ENCODE assay signal across 1 cellular context in the genomic region with DNA sequence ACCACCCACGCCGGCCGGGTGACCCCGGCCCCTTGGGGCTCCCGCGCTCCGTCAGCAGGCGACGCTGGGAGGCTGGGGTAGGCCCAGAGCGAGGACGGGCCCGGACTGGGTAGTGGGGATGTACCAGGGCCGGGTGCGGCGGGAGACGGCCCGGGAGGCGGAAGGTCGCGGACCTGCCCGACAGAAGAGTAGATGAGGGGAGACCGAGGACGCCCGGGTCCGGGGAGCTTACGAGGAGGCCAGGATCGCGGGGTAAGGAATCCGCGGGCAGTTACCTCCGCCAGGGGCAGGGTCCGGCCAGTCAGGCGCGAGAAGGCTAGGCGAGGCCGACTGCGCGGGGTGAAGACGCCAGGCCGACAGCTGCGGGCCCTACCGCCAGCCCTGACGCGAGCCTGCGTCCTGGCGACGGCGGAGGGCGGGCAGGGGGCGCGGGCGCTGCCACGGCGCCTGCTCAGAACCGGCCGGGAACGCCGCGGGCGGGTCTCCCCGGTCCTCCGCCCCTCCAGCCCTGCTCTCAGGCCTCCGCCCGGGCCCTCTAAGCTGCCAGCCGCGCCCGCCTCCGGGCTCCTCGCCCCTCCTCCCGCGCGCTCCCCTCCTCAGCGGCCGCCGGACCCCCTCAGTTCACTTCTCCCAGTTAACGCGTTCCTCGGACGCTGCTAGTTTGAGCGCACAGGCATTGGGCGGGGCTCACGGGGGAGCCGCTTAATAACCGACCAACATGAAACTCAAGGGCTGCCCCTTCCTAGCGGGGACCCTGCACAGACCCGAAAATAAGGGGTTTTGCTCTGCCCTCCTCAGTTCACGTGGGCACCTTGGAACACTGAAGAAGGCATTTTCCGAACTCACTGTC.
A peak's percentile ranks its signal among the peaks of the same experiment; 100 is the strongest.
TF ChIP-seq lines count a peak whose summit lies in the region.

Gene CPLANE1, minus strand, starts transcription at position 407 of the 850 bp plus-strand sequence. CDS start 1,678 bp downstream, outside the sequence.

TF ChIP-seq in HepG2, 621 proteins besides CTCF, POLR2A, EP300 and RAD21 (continued from another document and continues in another):
- TF ChIP-seq, protein P1, sequence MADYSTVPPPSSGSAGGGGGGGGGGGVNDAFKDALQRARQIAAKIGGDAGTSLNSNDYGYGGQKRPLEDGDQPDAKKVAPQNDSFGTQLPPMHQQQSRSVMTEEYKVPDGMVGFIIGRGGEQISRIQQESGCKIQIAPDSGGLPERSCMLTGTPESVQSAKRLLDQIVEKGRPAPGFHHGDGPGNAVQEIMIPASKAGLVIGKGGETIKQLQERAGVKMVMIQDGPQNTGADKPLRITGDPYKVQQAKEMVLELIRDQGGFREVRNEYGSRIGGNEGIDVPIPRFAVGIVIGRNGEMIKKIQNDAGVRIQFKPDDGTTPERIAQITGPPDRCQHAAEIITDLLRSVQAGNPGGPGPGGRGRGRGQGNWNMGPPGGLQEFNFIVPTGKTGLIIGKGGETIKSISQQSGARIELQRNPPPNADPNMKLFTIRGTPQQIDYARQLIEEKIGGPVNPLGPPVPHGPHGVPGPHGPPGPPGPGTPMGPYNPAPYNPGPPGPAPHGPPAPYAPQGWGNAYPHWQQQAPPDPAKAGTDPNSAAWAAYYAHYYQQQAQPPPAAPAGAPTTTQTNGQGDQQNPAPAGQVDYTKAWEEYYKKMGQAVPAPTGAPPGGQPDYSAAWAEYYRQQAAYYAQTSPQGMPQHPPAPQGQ (CRISPR knock-in tag; IDR thresholded peaks at IDR 0.05; ENCODE audit: borderline replicate concordance) = no peak
- TF ChIP-seq ATF7-NPFF (CRISPR knock-in tag; IDR thresholded peaks at IDR 0.05; ENCODE audit: low read depth) = peak; percentile 87
- TF ChIP-seq EEA1 (CRISPR knock-in tag; IDR thresholded peaks at IDR 0.05; ENCODE audit: borderline replicate concordance) = no peak
- TF ChIP-seq, protein P2, sequence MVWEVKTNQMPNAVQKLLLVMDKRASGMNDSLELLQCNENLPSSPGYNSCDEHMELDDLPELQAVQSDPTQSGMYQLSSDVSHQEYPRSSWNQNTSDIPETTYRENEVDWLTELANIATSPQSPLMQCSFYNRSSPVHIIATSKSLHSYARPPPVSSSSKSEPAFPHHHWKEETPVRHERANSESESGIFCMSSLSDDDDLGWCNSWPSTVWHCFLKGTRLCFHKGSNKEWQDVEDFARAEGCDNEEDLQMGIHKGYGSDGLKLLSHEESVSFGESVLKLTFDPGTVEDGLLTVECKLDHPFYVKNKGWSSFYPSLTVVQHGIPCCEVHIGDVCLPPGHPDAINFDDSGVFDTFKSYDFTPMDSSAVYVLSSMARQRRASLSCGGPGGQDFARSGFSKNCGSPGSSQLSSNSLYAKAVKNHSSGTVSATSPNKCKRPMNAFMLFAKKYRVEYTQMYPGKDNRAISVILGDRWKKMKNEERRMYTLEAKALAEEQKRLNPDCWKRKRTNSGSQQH (CRISPR knock-in tag; IDR thresholded peaks at IDR 0.05; ENCODE audit: low read depth) = no peak
- TF ChIP-seq KDM4B (CRISPR knock-in tag; IDR thresholded peaks at IDR 0.05) = no peak
- TF ChIP-seq SOX6 (IDR thresholded peaks at IDR 0.05) = no peak
- TF ChIP-seq SOX6 (CRISPR knock-in tag; IDR thresholded peaks at IDR 0.05) = no peak
- TF ChIP-seq, protein P3, sequence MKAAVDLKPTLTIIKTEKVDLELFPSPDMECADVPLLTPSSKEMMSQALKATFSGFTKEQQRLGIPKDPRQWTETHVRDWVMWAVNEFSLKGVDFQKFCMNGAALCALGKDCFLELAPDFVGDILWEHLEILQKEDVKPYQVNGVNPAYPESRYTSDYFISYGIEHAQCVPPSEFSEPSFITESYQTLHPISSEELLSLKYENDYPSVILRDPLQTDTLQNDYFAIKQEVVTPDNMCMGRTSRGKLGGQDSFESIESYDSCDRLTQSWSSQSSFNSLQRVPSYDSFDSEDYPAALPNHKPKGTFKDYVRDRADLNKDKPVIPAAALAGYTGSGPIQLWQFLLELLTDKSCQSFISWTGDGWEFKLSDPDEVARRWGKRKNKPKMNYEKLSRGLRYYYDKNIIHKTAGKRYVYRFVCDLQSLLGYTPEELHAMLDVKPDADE (CRISPR knock-in tag; IDR thresholded peaks at IDR 0.05) = no peak
- 0 out of 2 replicates have a peak, but pooled peaks have one; percentile 21 for TF ChIP-seq ZNF343 (CRISPR knock-in tag; IDR thresholded peaks at IDR 0.05)
- no peak for TF ChIP-seq ZNF17 (CRISPR knock-in tag; IDR thresholded peaks at IDR 0.05)
- TF ChIP-seq ISX (CRISPR knock-in tag; conservative IDR thresholded peaks at IDR 0.05) = no peak
- no peak for TF ChIP-seq FOXA1 (IDR thresholded peaks at IDR 0.05)
- no peak for TF ChIP-seq FOXA1 (CRISPR knock-in tag; IDR thresholded peaks at IDR 0.05)
- TF ChIP-seq ZKSCAN5 (CRISPR knock-in tag; IDR thresholded peaks at IDR 0.05) = no peak
- peak; percentile 66; the same call in 1 of the 2 replicates for TF ChIP-seq CSRNP1 (CRISPR knock-in tag; IDR thresholded peaks at IDR 0.05)
- TF ChIP-seq, protein P4, sequence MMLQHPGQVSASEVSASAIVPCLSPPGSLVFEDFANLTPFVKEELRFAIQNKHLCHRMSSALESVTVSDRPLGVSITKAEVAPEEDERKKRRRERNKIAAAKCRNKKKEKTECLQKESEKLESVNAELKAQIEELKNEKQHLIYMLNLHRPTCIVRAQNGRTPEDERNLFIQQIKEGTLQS (CRISPR knock-in tag; IDR thresholded peaks at IDR 0.05) = no peak
- TF ChIP-seq STAT5B (CRISPR knock-in tag; IDR thresholded peaks at IDR 0.05) = no peak
- TF ChIP-seq ZNF772 (CRISPR knock-in tag; IDR thresholded peaks at IDR 0.05) = no peak; the same call in 1 of the 2 replicates
- TF ChIP-seq ZNF337 (CRISPR knock-in tag; IDR thresholded peaks at IDR 0.05; ENCODE audit: borderline replicate concordance, low read depth) = no peak
- TF ChIP-seq SIN3A (IDR thresholded peaks at IDR 0.05; ENCODE audit: borderline replicate concordance, low read depth, low read length) = peak; percentile 78; the same call in 1 of the 2 replicates
- TF ChIP-seq, protein P5, sequence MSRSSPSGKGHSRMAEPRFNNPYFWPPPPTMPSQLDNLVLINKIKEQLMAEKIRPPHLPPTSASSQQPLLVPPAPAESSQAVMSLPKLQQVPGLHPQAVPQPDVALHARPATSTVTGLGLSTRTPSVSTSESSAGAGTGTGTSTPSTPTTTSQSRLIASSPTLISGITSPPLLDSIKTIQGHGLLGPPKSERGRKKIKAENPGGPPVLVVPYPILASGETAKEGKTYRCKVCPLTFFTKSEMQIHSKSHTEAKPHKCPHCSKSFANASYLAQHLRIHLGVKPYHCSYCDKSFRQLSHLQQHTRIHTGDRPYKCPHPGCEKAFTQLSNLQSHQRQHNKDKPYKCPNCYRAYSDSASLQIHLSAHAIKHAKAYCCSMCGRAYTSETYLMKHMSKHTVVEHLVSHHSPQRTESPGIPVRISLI (CRISPR knock-in tag; IDR thresholded peaks at IDR 0.05; ENCODE audit: borderline replicate concordance) = peak; percentile 24; the same call in 1 of the 2 replicates
- peak; percentile 91 for TF ChIP-seq TOPORS (CRISPR knock-in tag; IDR thresholded peaks at IDR 0.05)
- TF ChIP-seq MAFG (CRISPR knock-in tag; IDR thresholded peaks at IDR 0.05) = no peak; the same call in 1 of the 2 replicates
- TF ChIP-seq GPN1 (CRISPR knock-in tag; IDR thresholded peaks at IDR 0.05; ENCODE audit: borderline replicate concordance) = no peak
- TF ChIP-seq ZNF607 (CRISPR knock-in tag; IDR thresholded peaks at IDR 0.05; ENCODE audit: borderline replicate concordance) = no peak; the same call in 1 of the 2 replicates
- TF ChIP-seq ZNF569 (CRISPR knock-in tag; IDR thresholded peaks at IDR 0.05; ENCODE audit: borderline replicate concordance) = no peak
- no peak for TF ChIP-seq EED (CRISPR knock-in tag; IDR thresholded peaks at IDR 0.05)
- TF ChIP-seq ONECUT2 (CRISPR knock-in tag; IDR thresholded peaks at IDR 0.05) = no peak
- peak; percentile 80 for TF ChIP-seq HNRNPLL (IDR thresholded peaks at IDR 0.05; ENCODE audit: low read depth, low read length, poor library complexity, severe bottlenecking)
- 0 out of 2 replicates have a peak, but pooled peaks have one; percentile 31 for TF ChIP-seq MEIS2 (CRISPR knock-in tag; IDR thresholded peaks at IDR 0.05)
- TF ChIP-seq NKX3-1 (CRISPR knock-in tag; IDR thresholded peaks at IDR 0.05) = peak; percentile 24; the same call in 1 of the 2 replicates
- peak; percentile 70; the same call in 1 of the 2 replicates for TF ChIP-seq ZSCAN31 (CRISPR knock-in tag; IDR thresholded peaks at IDR 0.05; ENCODE audit: low read depth)
- TF ChIP-seq, protein P6, sequence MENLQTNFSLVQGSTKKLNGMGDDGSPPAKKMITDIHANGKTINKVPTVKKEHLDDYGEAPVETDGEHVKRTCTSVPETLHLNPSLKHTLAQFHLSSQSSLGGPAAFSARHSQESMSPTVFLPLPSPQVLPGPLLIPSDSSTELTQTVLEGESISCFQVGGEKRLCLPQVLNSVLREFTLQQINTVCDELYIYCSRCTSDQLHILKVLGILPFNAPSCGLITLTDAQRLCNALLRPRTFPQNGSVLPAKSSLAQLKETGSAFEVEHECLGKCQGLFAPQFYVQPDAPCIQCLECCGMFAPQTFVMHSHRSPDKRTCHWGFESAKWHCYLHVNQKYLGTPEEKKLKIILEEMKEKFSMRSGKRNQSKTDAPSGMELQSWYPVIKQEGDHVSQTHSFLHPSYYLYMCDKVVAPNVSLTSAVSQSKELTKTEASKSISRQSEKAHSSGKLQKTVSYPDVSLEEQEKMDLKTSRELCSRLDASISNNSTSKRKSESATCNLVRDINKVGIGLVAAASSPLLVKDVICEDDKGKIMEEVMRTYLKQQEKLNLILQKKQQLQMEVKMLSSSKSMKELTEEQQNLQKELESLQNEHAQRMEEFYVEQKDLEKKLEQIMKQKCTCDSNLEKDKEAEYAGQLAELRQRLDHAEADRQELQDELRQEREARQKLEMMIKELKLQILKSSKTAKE (CRISPR knock-in tag; IDR thresholded peaks at IDR 0.05; ENCODE audit: borderline replicate concordance) = no peak
- TF ChIP-seq, protein P7, sequence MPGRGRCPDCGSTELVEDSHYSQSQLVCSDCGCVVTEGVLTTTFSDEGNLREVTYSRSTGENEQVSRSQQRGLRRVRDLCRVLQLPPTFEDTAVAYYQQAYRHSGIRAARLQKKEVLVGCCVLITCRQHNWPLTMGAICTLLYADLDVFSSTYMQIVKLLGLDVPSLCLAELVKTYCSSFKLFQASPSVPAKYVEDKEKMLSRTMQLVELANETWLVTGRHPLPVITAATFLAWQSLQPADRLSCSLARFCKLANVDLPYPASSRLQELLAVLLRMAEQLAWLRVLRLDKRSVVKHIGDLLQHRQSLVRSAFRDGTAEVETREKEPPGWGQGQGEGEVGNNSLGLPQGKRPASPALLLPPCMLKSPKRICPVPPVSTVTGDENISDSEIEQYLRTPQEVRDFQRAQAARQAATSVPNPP (CRISPR knock-in tag; IDR thresholded peaks at IDR 0.05) = peak; percentile 63; the same call in 1 of the 2 replicates
- TF ChIP-seq, protein P8, sequence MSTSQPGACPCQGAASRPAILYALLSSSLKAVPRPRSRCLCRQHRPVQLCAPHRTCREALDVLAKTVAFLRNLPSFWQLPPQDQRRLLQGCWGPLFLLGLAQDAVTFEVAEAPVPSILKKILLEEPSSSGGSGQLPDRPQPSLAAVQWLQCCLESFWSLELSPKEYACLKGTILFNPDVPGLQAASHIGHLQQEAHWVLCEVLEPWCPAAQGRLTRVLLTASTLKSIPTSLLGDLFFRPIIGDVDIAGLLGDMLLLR (CRISPR knock-in tag; IDR thresholded peaks at IDR 0.05) = peak; percentile 67; the same call in 1 of the 2 replicates
- TF ChIP-seq ZNF234 (CRISPR knock-in tag; conservative IDR thresholded peaks at IDR 0.05) = no peak
- no peak for TF ChIP-seq FOXP1 (IDR thresholded peaks at IDR 0.05)
- no peak for TF ChIP-seq FOXP1 (CRISPR knock-in tag; IDR thresholded peaks at IDR 0.05)
- no peak for TF ChIP-seq ESRRA (CRISPR knock-in tag; IDR thresholded peaks at IDR 0.05; ENCODE audit: low read depth)
- TF ChIP-seq ZNF567 (CRISPR knock-in tag; IDR thresholded peaks at IDR 0.05; ENCODE audit: borderline replicate concordance) = no peak
- peak; percentile 26 for TF ChIP-seq YY1 (IDR thresholded peaks at IDR 0.05; ENCODE audit: insufficient read depth, insufficient replicate concordance, low read depth, low read length)
- TF ChIP-seq, protein P9, sequence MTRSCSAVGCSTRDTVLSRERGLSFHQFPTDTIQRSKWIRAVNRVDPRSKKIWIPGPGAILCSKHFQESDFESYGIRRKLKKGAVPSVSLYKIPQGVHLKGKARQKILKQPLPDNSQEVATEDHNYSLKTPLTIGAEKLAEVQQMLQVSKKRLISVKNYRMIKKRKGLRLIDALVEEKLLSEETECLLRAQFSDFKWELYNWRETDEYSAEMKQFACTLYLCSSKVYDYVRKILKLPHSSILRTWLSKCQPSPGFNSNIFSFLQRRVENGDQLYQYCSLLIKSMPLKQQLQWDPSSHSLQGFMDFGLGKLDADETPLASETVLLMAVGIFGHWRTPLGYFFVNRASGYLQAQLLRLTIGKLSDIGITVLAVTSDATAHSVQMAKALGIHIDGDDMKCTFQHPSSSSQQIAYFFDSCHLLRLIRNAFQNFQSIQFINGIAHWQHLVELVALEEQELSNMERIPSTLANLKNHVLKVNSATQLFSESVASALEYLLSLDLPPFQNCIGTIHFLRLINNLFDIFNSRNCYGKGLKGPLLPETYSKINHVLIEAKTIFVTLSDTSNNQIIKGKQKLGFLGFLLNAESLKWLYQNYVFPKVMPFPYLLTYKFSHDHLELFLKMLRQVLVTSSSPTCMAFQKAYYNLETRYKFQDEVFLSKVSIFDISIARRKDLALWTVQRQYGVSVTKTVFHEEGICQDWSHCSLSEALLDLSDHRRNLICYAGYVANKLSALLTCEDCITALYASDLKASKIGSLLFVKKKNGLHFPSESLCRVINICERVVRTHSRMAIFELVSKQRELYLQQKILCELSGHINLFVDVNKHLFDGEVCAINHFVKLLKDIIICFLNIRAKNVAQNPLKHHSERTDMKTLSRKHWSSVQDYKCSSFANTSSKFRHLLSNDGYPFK (CRISPR knock-in tag; IDR thresholded peaks at IDR 0.05; ENCODE audit: borderline replicate concordance) = no peak
- no peak for TF ChIP-seq TCF12 (IDR thresholded peaks at IDR 0.05)
- TF ChIP-seq TCF12 (CRISPR knock-in tag; IDR thresholded peaks at IDR 0.05) = no peak
